Comparison of ENCODE assay signal across 19 cellular contexts in genomic region chr2:67145851-67146250, GRCh38.
DNase-seq lines count a peak whose midpoint lies in the region; ATAC-seq, FAIRE-seq and TF ChIP-seq lines count a peak whose summit lies in the region.
"Had no signal": no experiment of that assay in that cellular context is flagged by ENCODE, and none has a peak within 500 bp of the region (broad histone marks: within the 10 kb centered on the region; RNA-seq: fewer than 3 reads in every experiment).

No MANE protein-coding gene starts in this region.

- TF ChIP-seq CTCF in bronchial epithelial cell (IDR thresholded peaks at IDR 0.05; ENCODE audit: insufficient read depth, low read length, severe bottlenecking) = no peak

- no peaks in the 10 kb centered on the region for H3K27me3 ChIP-seq in bronchial epithelial cell (ENCODE audit: control insufficient read depth, insufficient read depth, low read length)
- H3K27me3 ChIP-seq: BLaER1 had no signal

- peak; percentile 52 for DNase-seq in DMS53 (lab: John Stamatoyannopoulos, UW)
- no peak for DNase-seq in DMS53 treated with DMSO at 0.1 percent for 48 hours (lab: John Stamatoyannopoulos, UW; ENCODE audit: unreplicated experiment)
- peak; percentile 20 for DNase-seq in bronchial epithelial cell (ENCODE audit: low read depth)
- peak; percentile 33 for DNase-seq in kidney tubule cell (ENCODE audit: low spot score)
- DNase-seq in DMS114 treated with DMSO at 0.1 percent for 48 hours (lab: John Stamatoyannopoulos, UW; ENCODE audit: unreplicated experiment) = no peak
- no peak for DNase-seq in epidermal melanocyte (ENCODE audit: insufficient read length, low spot score)
- DNase-seq: Calu3; CD4-positive, alpha-beta memory T cell; DMS79; GDM1; HFFc6 had no signal

- H3K36me3 ChIP-seq in bronchial epithelial cell (ENCODE audit: control insufficient read depth, insufficient read depth, low read length) = no peaks in the 10 kb centered on the region
- H3K36me3 ChIP-seq: BLaER1 had no signal

- ATAC-seq in HG02970 (IDR thresholded peaks at IDR 0.05; ENCODE audit: low FRiP score, unreplicated experiment) = no peak
- ATAC-seq: A549, GM23338, HCT116 had no signal

- no peak overlapping the region for H3K4me3 ChIP-seq in bronchial epithelial cell (ENCODE audit: low read depth, low read length)
- H3K4me3 ChIP-seq: A549, BLaER1, GM23338 had no signal

- FAIRE-seq in bronchial epithelial cell (lab: Jason Lieb, UNC) = no peak
- FAIRE-seq: A549, GM12892, GM18507, H54 had no signal

Comparison
In these comparisons a context has a peak if more than half of its experiments do, and no peak if none do; other contexts are left out.
1. DNase-seq: peak in DMS53 (single experiment), bronchial epithelial cell (single experiment) and kidney tubule cell (single experiment); none in DMS53 treated with DMSO at 0.1 percent for 48 hours (single experiment), DMS114 treated with DMSO at 0.1 percent for 48 hours (single experiment) and epidermal melanocyte (single experiment).